10 cellular contexts compared by ENCODE assay signal in genomic region chr20:38173237-38174156, GRCh38. TPM values are rescaled to one million over a fixed set of nuclear protein-coding genes. Genes with fewer than 3 reads are reported as not detected.
DNase-seq lines count a peak whose midpoint lies in the region; ATAC-seq and TF ChIP-seq lines count a peak whose summit lies in the region.
"Had no signal": no experiment of that assay in that cellular context is flagged by ENCODE, and none has a peak within 500 bp of the region (broad histone marks: within the 10 kb centered on the region; RNA-seq: fewer than 3 reads in every experiment).

No MANE protein-coding gene starts in this region.

- H3K27me3 Mint-ChIP-seq in activated CD8-positive, alpha-beta T cell treated with anti-CD3 and anti-CD28 coated beads, Interleukin-2, amount 10 ng/mL, durations not matched to agents 7 days and 5 days (ENCODE audit: low read depth), result peaks cover 21% of the 10 kb centered on the region

- no peak overlapping the region for H3K4me3 ChIP-seq in A673 (ENCODE audit: low read depth, low read length, poor library complexity, severe bottlenecking)
- no peak overlapping the region for H3K4me3 ChIP-seq in vagina

- no peaks in the 10 kb centered on the region for H3K36me3 Mint-ChIP-seq in activated CD8-positive, alpha-beta T cell treated with anti-CD3 and anti-CD28 coated beads, Interleukin-2, amount 10 ng/mL, durations not matched to agents 7 days and 5 days (ENCODE audit: low read depth)

- H3K27ac Mint-ChIP-seq in activated CD8-positive, alpha-beta T cell treated with anti-CD3 and anti-CD28 coated beads, Interleukin-2, amount 10 ng/mL, durations not matched to agents 7 days and 5 days, result no peak overlapping the region
- H3K27ac Mint-ChIP-seq: activated B cell treated with CpG ODN at 0.5 μM for 24 hours had no signal

- TF ChIP-seq POLR2A in vagina (IDR thresholded peaks at IDR 0.05), result no peak

- H3K27me3 ChIP-seq in A673 (replicated peaks; ENCODE audit: insufficient read depth, low read depth, low read length, poor library complexity) (no peaks in the 10 kb centered on the region), vagina (no peaks in the 10 kb centered on the region)

- DNase-seq in Right ventricle myocardium inferior (ENCODE audit: missing footprints) (no peak), cardiac septum (ENCODE audit: low spot score) (no peak), amniotic stem cell (lab: John Stamatoyannopoulos, UW) (peak; percentile 60), iris pigment epithelial cell (ENCODE audit: low read depth) (peak; percentile 93), A673 (ENCODE audit: low spot score) (no peak), vagina (ENCODE audit: extremely low spot score in 2 of 2) (no peak), cerebellar cortex (ENCODE audit: low spot score) (no peak)
- no peak for DNase-seq in activated CD8-positive, alpha-beta T cell treated with anti-CD3 and anti-CD28 coated beads, Interleukin-2, amount 10 ng/mL, durations not matched to agents 7 days and 5 days
- DNase-seq: activated B cell treated with CpG ODN at 0.5 μM for 24 hours; central memory CD4-positive, alpha-beta T cell had no signal

- H3K4me1 ChIP-seq in A673 (ENCODE audit: insufficient read depth, low read length, poor library complexity, severe bottlenecking) (no peaks in the 10 kb centered on the region), vagina (peaks cover 30% of the 10 kb centered on the region)

- H3K9me3 Mint-ChIP-seq in activated CD8-positive, alpha-beta T cell treated with anti-CD3 and anti-CD28 coated beads, Interleukin-2, amount 10 ng/mL, durations not matched to agents 7 days and 5 days (ENCODE audit: insufficient read depth), result no peaks in the 10 kb centered on the region
- H3K9me3 Mint-ChIP-seq: activated B cell treated with CpG ODN at 0.5 μM for 24 hours had no signal

- BruUV-seq in A673 (replicated peaks; lab: Mats Ljungman, UMichigan), result no TSS peak

- ATAC-seq in Right ventricle myocardium inferior, result peak; percentile 33
- ATAC-seq in activated CD8-positive, alpha-beta T cell treated with anti-CD3 and anti-CD28 coated beads, Interleukin-2, amount 10 ng/mL, durations not matched to agents 7 days and 5 days, result no peak

- H3K27ac ChIP-seq in A673 (ENCODE audit: low read depth, low read length, poor library complexity, severe bottlenecking), result no peak overlapping the region
- no peak overlapping the region for H3K27ac ChIP-seq in vagina

- TF ChIP-seq CTCF in A673 (conservative IDR thresholded peaks at IDR 0.05; ENCODE audit: low read depth, low read length) (no peak), vagina (IDR thresholded peaks at IDR 0.05) (no peak)

- H3K36me3 ChIP-seq in A673 (ENCODE audit: insufficient read depth, low read length, poor library complexity, severe bottlenecking), result no peaks in the 10 kb centered on the region
- no peaks in the 10 kb centered on the region for H3K36me3 ChIP-seq in vagina

- intact Hi-C loops in Right ventricle myocardium inferior (cut with DNase I), result no loop called here
- intact Hi-C loops in cardiac septum (cut with DNase I), result no loop called here
- intact Hi-C loops in A673 (cut with micrococcal nuclease; ENCODE audit: unreplicated experiment), result no loop called here
- intact Hi-C loops in vagina (cut with DNase I), result no loop called here

- H3K9me3 ChIP-seq in A673 (ENCODE audit: low read depth, low read length, poor library complexity, severe bottlenecking) (no peaks in the 10 kb centered on the region), vagina (no peaks in the 10 kb centered on the region)

- H3K4me1 Mint-ChIP-seq in activated CD8-positive, alpha-beta T cell treated with anti-CD3 and anti-CD28 coated beads, Interleukin-2, amount 10 ng/mL, durations not matched to agents 7 days and 5 days (ENCODE audit: low read depth), result peaks cover 18% of the 10 kb centered on the region

- CTCF ChIA-PET in A673 (lab: Charles Lee), result no interaction called here
- CTCF ChIA-PET in activated CD8-positive, alpha-beta T cell treated with anti-CD3 and anti-CD28 coated beads, Interleukin-2, amount 10 ng/mL, durations not matched to agents 7 days and 5 days (lab: Charles Lee), result interaction anchor here (1.5 kb wide), 1 partner anchor 59 kb away, joined by 3 read pairs; no protein-coding TSS in a partner anchor

- POLR2A ChIA-PET in A673 (lab: Charles Lee; ENCODE audit: low non-redundant PET), result no interaction called here
- POLR2A ChIA-PET in activated CD8-positive, alpha-beta T cell treated with anti-CD3 and anti-CD28 coated beads, Interleukin-2, amount 10 ng/mL, durations not matched to agents 7 days and 5 days (lab: Charles Lee), result no interaction called here

- no peak overlapping the region for H3K4me3 Mint-ChIP-seq in activated CD8-positive, alpha-beta T cell treated with anti-CD3 and anti-CD28 coated beads, Interleukin-2, amount 10 ng/mL, durations not matched to agents 7 days and 5 days
- H3K4me3 Mint-ChIP-seq: activated B cell treated with CpG ODN at 0.5 μM for 24 hours had no signal

RNA-seq across cellular contexts. Expression of gene TGM2, which starts 8.4 kb away (rescaled TPM):
- total RNA-seq in Right ventricle myocardium inferior (581 TPM), cardiac septum (792 TPM), A673 (2021) (0.43 and 0.85 TPM in 2 replicates), vagina (92.8 TPM)
- total RNA-seq in activated CD8-positive, alpha-beta T cell treated with anti-CD3 and anti-CD28 coated beads, Interleukin-2, amount 10 ng/mL, durations not matched to agents 7 days and 5 days, result under 1 TPM; 0.31 to 0.34 TPM

Comparison
In these comparisons a context has a peak if more than half of its experiments do, and no peak if none do; other contexts are left out.
1. DNase-seq: peak in amniotic stem cell (single experiment) and iris pigment epithelial cell (single experiment); none in Right ventricle myocardium inferior (single experiment), cardiac septum (single experiment), A673 (single experiment), vagina (0 of 2), cerebellar cortex (single experiment) and activated CD8-positive, alpha-beta T cell treated with anti-CD3 and anti-CD28 coated beads, Interleukin-2, amount 10 ng/mL, durations not matched to agents 7 days and 5 days (single experiment).
2. RNA of gene TGM2, which starts 8.4 kb away (total RNA-seq): 792 TPM in cardiac septum (single experiment), 581 TPM in Right ventricle myocardium inferior (single experiment) and 92.8 TPM in vagina (single experiment); 0.43 to 0.85 TPM in A673 and 0.31 to 0.34 TPM in activated CD8-positive, alpha-beta T cell treated with anti-CD3 and anti-CD28 coated beads, Interleukin-2, amount 10 ng/mL, durations not matched to agents 7 days and 5 days; every median in the first group is over 10 times any median in the second.